13 cellular contexts compared by ENCODE assay signal in the genomic region with DNA sequence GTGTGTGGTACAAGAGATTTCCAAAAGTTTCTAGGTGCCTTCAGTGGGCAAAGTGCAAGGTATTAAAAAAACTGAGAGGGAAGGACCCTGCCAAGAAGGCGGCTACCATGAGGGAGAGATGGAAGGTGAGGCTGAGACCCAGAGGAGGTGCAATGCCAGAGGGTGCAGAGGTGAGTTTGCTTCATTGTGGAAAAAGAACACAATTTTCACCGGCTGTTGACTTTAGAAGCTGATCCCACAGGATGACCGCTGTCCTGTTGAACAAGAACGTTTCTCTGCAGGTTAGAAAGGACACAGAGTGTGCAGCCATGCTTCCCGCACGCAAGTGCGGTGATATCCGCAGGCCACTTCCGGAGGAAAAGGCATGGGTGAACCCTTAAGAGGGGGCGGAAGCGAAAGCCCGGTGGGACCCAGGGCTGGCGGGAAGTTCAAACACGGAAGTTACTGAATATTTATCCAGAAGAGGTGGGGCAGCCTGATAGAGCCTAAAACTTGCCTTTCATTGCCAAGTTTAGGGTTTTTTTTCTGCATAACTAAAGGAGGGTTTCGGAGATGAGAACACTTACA. TPM values are rescaled to one million over a fixed set of nuclear protein-coding genes. Genes with fewer than 3 reads are reported as not detected.
A peak's percentile ranks its signal among the peaks of the same experiment; 100 is the strongest.
DNase-seq lines count a peak whose midpoint lies in the region; ATAC-seq and TF ChIP-seq lines count a peak whose summit lies in the region.
"Had no signal": no experiment of that assay in that cellular context is flagged by ENCODE, and none has a peak within 500 bp of the region (broad histone marks: within the 10 kb centered on the region; RNA-seq: fewer than 3 reads in every experiment).

No MANE protein-coding gene starts in this region.

- H3K9me3 ChIP-seq in CD8-positive, alpha-beta T cell (ENCODE audit: low read length), result no peaks in the 10 kb centered on the region
- peaks cover 1% of the 10 kb centered on the region for H3K9me3 ChIP-seq in T-helper 17 cell (ENCODE audit: control insufficient read depth, low read length, poor library complexity, severe bottlenecking)

- H3K27me3 Mint-ChIP-seq in CD8-positive, alpha-beta T cell (ENCODE audit: low read depth), result no peaks in the 10 kb centered on the region
- no peaks in the 10 kb centered on the region for H3K27me3 Mint-ChIP-seq in T-helper 17 cell

- no peak overlapping the region for H3K4me3 ChIP-seq in CD8-positive, alpha-beta T cell (ENCODE audit: low read depth, low read length)
- H3K4me3 ChIP-seq: dorsolateral prefrontal cortex had no signal

- CTCF ChIA-PET in CD8-positive, alpha-beta T cell (lab: Charles Lee), result interaction anchor here (1.2 kb wide), 1 partner anchor 113 kb away, joined by 3 read pairs; no protein-coding TSS in a partner anchor

- DNase-seq in CD8-positive, alpha-beta T cell, result no peak
- no peak for DNase-seq in T-helper 17 cell
- DNase-seq in NCI-H146 treated with DMSO at 0.1 percent for 48 hours (lab: John Stamatoyannopoulos, UW; ENCODE audit: unreplicated experiment), result no peak
- no peak for DNase-seq in NCI-H526 (lab: John Stamatoyannopoulos, UW)
- DNase-seq: DMS53; dorsolateral prefrontal cortex; immature natural killer cell; NCI-H2171 treated with DMSO at 0.1 percent for 48 hours; stimulated activated naive CD8-positive, alpha-beta T cell treated with anti-CD3 and anti-CD28 coated beads, Interleukin-15, Interleukin-2, amounts not matched to agents 100 U/mL and 50 U/mL, for 24 hours had no signal

- ATAC-seq in CD8-positive, alpha-beta T cell, result no peak
- ATAC-seq in GM19025 (IDR thresholded peaks at IDR 0.05; ENCODE audit: low read depth, unreplicated experiment), result peak; percentile 48
- peak; percentile 59 for ATAC-seq in HG02943 (IDR thresholded peaks at IDR 0.05; ENCODE audit: low read depth, unreplicated experiment)
- ATAC-seq in T-helper 17 cell, result peak; percentile 64
- ATAC-seq in GM18520 (IDR thresholded peaks at IDR 0.05; ENCODE audit: unreplicated experiment), result no peak
- ATAC-seq in GM18870 (IDR thresholded peaks at IDR 0.05; ENCODE audit: unreplicated experiment), result no peak

- POLR2A ChIA-PET in CD8-positive, alpha-beta T cell (lab: Charles Lee), result no interaction called here

- peaks cover 21% of the 10 kb centered on the region for H3K4me1 Mint-ChIP-seq in CD8-positive, alpha-beta T cell (ENCODE audit: low read depth)
- H3K4me1 Mint-ChIP-seq in T-helper 17 cell, result peaks cover 23% of the 10 kb centered on the region

- no peaks in the 10 kb centered on the region for H3K9me3 Mint-ChIP-seq in CD8-positive, alpha-beta T cell
- H3K9me3 Mint-ChIP-seq: immature natural killer cell had no signal

- H3K36me3 Mint-ChIP-seq in CD8-positive, alpha-beta T cell, result peaks cover 36% of the 10 kb centered on the region
- peaks cover 26% of the 10 kb centered on the region for H3K36me3 Mint-ChIP-seq in T-helper 17 cell (ENCODE audit: low read depth)

- H3K36me3 ChIP-seq in CD8-positive, alpha-beta T cell (ENCODE audit: insufficient read depth, low read length), result peaks cover 83% of the 10 kb centered on the region

- H3K27ac Mint-ChIP-seq in CD8-positive, alpha-beta T cell, result peak overlapping the region; percentile 68
- peak overlapping the region; percentile 95 for H3K27ac Mint-ChIP-seq in T-helper 17 cell

- TF ChIP-seq CTCF in CD8-positive, alpha-beta T cell (IDR thresholded peaks at IDR 0.05), result no peak

- no peaks in the 10 kb centered on the region for H3K4me1 ChIP-seq in CD8-positive, alpha-beta T cell (ENCODE audit: insufficient read depth, low read length)

- no peaks in the 10 kb centered on the region for H3K27me3 ChIP-seq in CD8-positive, alpha-beta T cell (ENCODE audit: insufficient read depth, low read length)
- H3K27me3 ChIP-seq: dorsolateral prefrontal cortex had no signal

- no peak overlapping the region for H3K4me3 Mint-ChIP-seq in CD8-positive, alpha-beta T cell
- H3K4me3 Mint-ChIP-seq in T-helper 17 cell, result peak overlapping the region; percentile 49
- H3K4me3 Mint-ChIP-seq: immature natural killer cell had no signal

- intact Hi-C loops in CD8-positive, alpha-beta T cell (cut with DNase I, micrococcal nuclease), result loop anchor here in 1 of 2 experiments (5.0 kb wide), 1 partner anchor 409 kb away; no protein-coding TSS in a partner anchor

- no peak overlapping the region for H3K27ac ChIP-seq in CD8-positive, alpha-beta T cell (ENCODE audit: low read depth, low read length)
- H3K27ac ChIP-seq: dorsolateral prefrontal cortex had no signal

RNA-seq across cellular contexts. Expression of a gene that starts 16.6 kb away (rescaled TPM):
- total RNA-seq in CD8-positive, alpha-beta T cell, result 10 to 100 TPM; 50.6 to 58.1 TPM
- 10 to 100 TPM; 72.5 to 77.1 TPM for total RNA-seq in T-helper 17 cell

RNA-seq across cellular contexts. Expression of a gene that starts 22.3 kb away (rescaled TPM):
- 10 to 100 TPM; 48.6 to 49.3 TPM for total RNA-seq in CD8-positive, alpha-beta T cell
- total RNA-seq in T-helper 17 cell, result 10 to 100 TPM; 67.2 to 68.2 TPM

Comparison
In these comparisons a context has a peak if more than half of its experiments do, and no peak if none do; other contexts are left out.
1. ATAC-seq: peak in GM19025 (single experiment), HG02943 (single experiment) and T-helper 17 cell (single experiment); none in CD8-positive, alpha-beta T cell (single experiment), GM18520 (single experiment) and GM18870 (single experiment).